20 cellular contexts compared by ENCODE assay signal in the genomic region with DNA sequence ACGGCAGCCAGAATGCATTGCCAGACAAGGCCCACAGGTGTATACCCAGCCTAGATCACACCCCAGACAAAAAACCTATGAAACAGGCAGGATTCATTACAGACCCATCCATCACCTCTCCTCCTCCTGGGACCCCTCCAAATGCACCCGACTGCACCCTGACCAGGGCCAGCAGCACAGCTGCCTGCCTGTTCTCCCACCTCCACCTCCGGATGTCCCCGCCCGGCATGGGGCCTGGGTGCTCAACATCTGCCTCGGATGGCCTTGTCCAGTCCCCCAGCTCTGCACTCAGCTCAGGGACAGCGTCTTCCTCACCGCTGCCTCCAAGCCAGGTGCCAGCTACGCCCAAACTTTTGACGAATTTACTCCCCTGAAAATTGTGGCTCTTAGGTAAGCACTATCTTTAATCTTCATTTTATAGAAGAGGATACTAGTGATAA.
A peak's percentile ranks its signal among the peaks of the same experiment; 100 is the strongest.
DNase-seq lines count a peak whose midpoint lies in the region; ATAC-seq and TF ChIP-seq lines count a peak whose summit lies in the region.
"Had no signal": no experiment of that assay in that cellular context is flagged by ENCODE, and none has a peak within 500 bp of the region (broad histone marks: within the 10 kb centered on the region; RNA-seq: fewer than 3 reads in every experiment).

No MANE protein-coding gene starts in this region.

- H3K9me3 ChIP-seq in BLaER1 (peaks cover 2% of the 10 kb centered on the region; the same call in 1 of the 2 replicates), RWPE2 (ENCODE audit: severe bottlenecking) (no peaks in the 10 kb centered on the region), right lobe of liver (no peaks in the 10 kb centered on the region), sigmoid colon (no peaks in the 10 kb centered on the region)
- H3K9me3 ChIP-seq: A549 had no signal

- H4K20me1 ChIP-seq in BLaER1, result no peaks in the 10 kb centered on the region

- no peak for TF ChIP-seq CTCF in RWPE2 (IDR thresholded peaks at IDR 0.05; ENCODE audit: poor library complexity, severe bottlenecking)
- no peak for TF ChIP-seq CTCF in right lobe of liver (IDR thresholded peaks at IDR 0.05)
- no peak for TF ChIP-seq CTCF in sigmoid colon (IDR thresholded peaks at IDR 0.05)

- intact Hi-C loops in right lobe of liver (cut with DNase I) (no loop called here), sigmoid colon (cut with DNase I) (no loop called here)

- TF ChIP-seq POLR2A in right lobe of liver (IDR thresholded peaks at IDR 0.05) (no peak), sigmoid colon (IDR thresholded peaks at IDR 0.05) (no peak)

- no peak for ATAC-seq in RWPE2 (ENCODE audit: low read depth)
- ATAC-seq in right lobe of liver, result no peak
- ATAC-seq in HG03469 (IDR thresholded peaks at IDR 0.05; ENCODE audit: unreplicated experiment), result no peak
- ATAC-seq: HCT116, K562, PC-3 had no signal

- no peak overlapping the region for H3K9ac ChIP-seq in BLaER1
- H3K9ac ChIP-seq: GM23248 had no signal

- H3K4me1 ChIP-seq in BLaER1, result peaks cover 54% of the 10 kb centered on the region
- no peaks in the 10 kb centered on the region for H3K4me1 ChIP-seq in RWPE2 (ENCODE audit: insufficient read depth, poor library complexity, severe bottlenecking)
- H3K4me1 ChIP-seq in right lobe of liver, result no peaks in the 10 kb centered on the region
- H3K4me1 ChIP-seq in sigmoid colon, result no peaks in the 10 kb centered on the region
- H3K4me1 ChIP-seq: A549 had no signal

- H3K27me3 ChIP-seq in BLaER1, result no peaks in the 10 kb centered on the region
- H3K27me3 ChIP-seq in RWPE2 (ENCODE audit: insufficient read depth, poor library complexity, severe bottlenecking), result no peaks in the 10 kb centered on the region
- H3K27me3 ChIP-seq in right lobe of liver, result no peaks in the 10 kb centered on the region
- no peaks in the 10 kb centered on the region for H3K27me3 ChIP-seq in sigmoid colon

- H3K4me3 ChIP-seq in BLaER1, result no peak overlapping the region
- no peak overlapping the region for H3K4me3 ChIP-seq in RWPE2 (ENCODE audit: severe bottlenecking)
- no peak overlapping the region for H3K4me3 ChIP-seq in right lobe of liver
- H3K4me3 ChIP-seq in sigmoid colon, result no peak overlapping the region
- H3K4me3 ChIP-seq: A549, GM23248, K562 had no signal

- WGBS in right lobe of liver (ENCODE audit: insufficient coverage, low coverage, low lambda C conversion rate, missing lambda C conversion rate), result no CpG with 5 or more reads among the region's 10 CpGs
- 77 to 86% methylated on average over 10 of the region's 10 CpGs for WGBS in sigmoid colon, 2 donors

- TF ChIP-seq EP300 in sigmoid colon (IDR thresholded peaks at IDR 0.05), result no peak

- H3K36me3 ChIP-seq in BLaER1 (no peaks in the 10 kb centered on the region), RWPE2 (ENCODE audit: low read depth) (no peaks in the 10 kb centered on the region), right lobe of liver (no peaks in the 10 kb centered on the region), sigmoid colon (no peaks in the 10 kb centered on the region)

- DNase-seq in RWPE2 (ENCODE audit: low spot score) (peak; percentile 42), right lobe of liver (peak in 2 of 3 donors; percentile 32 to 43), sigmoid colon (peak; percentile 62), NCI-H748 treated with DMSO at 0.1 percent for 48 hours (lab: John Stamatoyannopoulos, UW) (no peak)
- DNase-seq in activated CD8-positive, alpha-beta memory T cell treated with anti-CD3 and anti-CD28 coated beads for 24 hours, result no peak
- DNase-seq in stimulated activated CD4-positive, alpha-beta T cell treated with anti-CD3 and anti-CD28 coated beads, Interleukin-4, amount 100 ng/mL, for 24 hours, result no peak
- DNase-seq: CD8-positive, alpha-beta memory T cell; DMS53; GM23248; NCI-H1105; NCI-H1694 treated with DMSO at 0.1 percent for 48 hours; NCI-H2227 treated with DMSO at 0.1 percent for 48 hours; NCI-H524; PC-3 had no signal

- H3K27ac ChIP-seq in BLaER1, result no peak overlapping the region
- H3K27ac ChIP-seq in RWPE2 (ENCODE audit: poor library complexity, severe bottlenecking), result no peak overlapping the region
- H3K27ac ChIP-seq in right lobe of liver, result no peak overlapping the region
- H3K27ac ChIP-seq in sigmoid colon, result no peak overlapping the region
- H3K27ac ChIP-seq: A549, GM23248, RWPE1 had no signal

- H3K4me2 ChIP-seq in BLaER1, result peak overlapping the region; percentile 58
- H3K4me2 ChIP-seq: A549 had no signal

Comparison
In these comparisons a context has a peak if more than half of its experiments do, and no peak if none do; other contexts are left out.
1. DNase-seq: peak in RWPE2 (single experiment), right lobe of liver (2 of 3) and sigmoid colon (single experiment); none in activated CD8-positive, alpha-beta memory T cell treated with anti-CD3 and anti-CD28 coated beads for 24 hours (single experiment), stimulated activated CD4-positive, alpha-beta T cell treated with anti-CD3 and anti-CD28 coated beads, Interleukin-4, amount 100 ng/mL, for 24 hours (single experiment) and NCI-H748 treated with DMSO at 0.1 percent for 48 hours (single experiment).